ENCODE assay signal across 1 cellular context in the genomic region with DNA sequence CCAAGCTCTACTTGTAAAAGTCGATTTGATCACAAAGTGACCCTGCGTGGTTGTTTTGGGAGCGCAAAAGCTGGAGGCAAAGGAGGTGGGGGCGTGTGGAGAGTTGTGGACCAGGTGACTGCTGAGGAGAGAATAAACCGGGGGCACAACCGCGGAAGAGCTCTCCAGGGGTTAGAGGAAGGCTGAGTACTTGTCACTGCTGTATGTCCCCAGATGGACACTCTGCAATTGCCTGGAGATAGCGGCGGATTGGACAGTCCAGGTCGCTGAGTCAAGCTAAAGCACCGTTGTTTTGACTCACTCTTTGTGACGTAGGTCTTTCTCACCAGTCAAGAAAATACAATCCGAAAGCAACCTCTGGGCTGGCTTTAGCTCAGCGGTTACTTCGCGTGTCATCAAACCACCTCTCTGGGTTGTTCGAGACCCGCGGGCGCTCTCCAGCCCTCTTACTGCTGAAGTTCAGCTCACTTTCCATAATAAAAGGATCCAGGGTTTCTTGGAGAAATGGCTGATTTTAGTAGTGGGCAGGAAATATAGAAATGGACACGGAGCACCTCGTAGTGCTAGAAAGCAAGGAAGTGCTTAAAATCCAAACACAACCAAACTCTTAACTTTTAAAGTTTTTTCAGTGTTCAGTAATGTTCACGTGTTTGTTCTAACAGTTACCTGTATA.
TF ChIP-seq lines count a peak whose summit lies in the region.

No MANE protein-coding gene starts in this region.

TF ChIP-seq in K562, 482 proteins besides CTCF, POLR2A, EP300 and RAD21 (continued from another document and continues in another):
- TF ChIP-seq, protein P1, sequence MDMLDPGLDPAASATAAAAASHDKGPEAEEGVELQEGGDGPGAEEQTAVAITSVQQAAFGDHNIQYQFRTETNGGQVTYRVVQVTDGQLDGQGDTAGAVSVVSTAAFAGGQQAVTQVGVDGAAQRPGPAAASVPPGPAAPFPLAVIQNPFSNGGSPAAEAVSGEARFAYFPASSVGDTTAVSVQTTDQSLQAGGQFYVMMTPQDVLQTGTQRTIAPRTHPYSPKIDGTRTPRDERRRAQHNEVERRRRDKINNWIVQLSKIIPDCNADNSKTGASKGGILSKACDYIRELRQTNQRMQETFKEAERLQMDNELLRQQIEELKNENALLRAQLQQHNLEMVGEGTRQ (CRISPR knock-in tag; IDR thresholded peaks at IDR 0.05) = no peak
- no peak for TF ChIP-seq MCM3 (IDR thresholded peaks at IDR 0.05)
- TF ChIP-seq, protein P2, sequence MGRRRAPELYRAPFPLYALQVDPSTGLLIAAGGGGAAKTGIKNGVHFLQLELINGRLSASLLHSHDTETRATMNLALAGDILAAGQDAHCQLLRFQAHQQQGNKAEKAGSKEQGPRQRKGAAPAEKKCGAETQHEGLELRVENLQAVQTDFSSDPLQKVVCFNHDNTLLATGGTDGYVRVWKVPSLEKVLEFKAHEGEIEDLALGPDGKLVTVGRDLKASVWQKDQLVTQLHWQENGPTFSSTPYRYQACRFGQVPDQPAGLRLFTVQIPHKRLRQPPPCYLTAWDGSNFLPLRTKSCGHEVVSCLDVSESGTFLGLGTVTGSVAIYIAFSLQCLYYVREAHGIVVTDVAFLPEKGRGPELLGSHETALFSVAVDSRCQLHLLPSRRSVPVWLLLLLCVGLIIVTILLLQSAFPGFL (CRISPR knock-in tag; IDR thresholded peaks at IDR 0.05) = no peak
- TF ChIP-seq, protein P3, sequence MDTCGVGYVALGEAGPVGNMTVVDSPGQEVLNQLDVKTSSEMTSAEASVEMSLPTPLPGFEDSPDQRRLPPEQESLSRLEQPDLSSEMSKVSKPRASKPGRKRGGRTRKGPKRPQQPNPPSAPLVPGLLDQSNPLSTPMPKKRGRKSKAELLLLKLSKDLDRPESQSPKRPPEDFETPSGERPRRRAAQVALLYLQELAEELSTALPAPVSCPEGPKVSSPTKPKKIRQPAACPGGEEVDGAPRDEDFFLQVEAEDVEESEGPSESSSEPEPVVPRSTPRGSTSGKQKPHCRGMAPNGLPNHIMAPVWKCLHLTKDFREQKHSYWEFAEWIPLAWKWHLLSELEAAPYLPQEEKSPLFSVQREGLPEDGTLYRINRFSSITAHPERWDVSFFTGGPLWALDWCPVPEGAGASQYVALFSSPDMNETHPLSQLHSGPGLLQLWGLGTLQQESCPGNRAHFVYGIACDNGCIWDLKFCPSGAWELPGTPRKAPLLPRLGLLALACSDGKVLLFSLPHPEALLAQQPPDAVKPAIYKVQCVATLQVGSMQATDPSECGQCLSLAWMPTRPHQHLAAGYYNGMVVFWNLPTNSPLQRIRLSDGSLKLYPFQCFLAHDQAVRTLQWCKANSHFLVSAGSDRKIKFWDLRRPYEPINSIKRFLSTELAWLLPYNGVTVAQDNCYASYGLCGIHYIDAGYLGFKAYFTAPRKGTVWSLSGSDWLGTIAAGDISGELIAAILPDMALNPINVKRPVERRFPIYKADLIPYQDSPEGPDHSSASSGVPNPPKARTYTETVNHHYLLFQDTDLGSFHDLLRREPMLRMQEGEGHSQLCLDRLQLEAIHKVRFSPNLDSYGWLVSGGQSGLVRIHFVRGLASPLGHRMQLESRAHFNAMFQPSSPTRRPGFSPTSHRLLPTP (IDR thresholded peaks at IDR 0.05; ENCODE audit: borderline replicate concordance, extremely low read depth, insufficient read length) = peak; percentile 67
- TF ChIP-seq, protein P4, sequence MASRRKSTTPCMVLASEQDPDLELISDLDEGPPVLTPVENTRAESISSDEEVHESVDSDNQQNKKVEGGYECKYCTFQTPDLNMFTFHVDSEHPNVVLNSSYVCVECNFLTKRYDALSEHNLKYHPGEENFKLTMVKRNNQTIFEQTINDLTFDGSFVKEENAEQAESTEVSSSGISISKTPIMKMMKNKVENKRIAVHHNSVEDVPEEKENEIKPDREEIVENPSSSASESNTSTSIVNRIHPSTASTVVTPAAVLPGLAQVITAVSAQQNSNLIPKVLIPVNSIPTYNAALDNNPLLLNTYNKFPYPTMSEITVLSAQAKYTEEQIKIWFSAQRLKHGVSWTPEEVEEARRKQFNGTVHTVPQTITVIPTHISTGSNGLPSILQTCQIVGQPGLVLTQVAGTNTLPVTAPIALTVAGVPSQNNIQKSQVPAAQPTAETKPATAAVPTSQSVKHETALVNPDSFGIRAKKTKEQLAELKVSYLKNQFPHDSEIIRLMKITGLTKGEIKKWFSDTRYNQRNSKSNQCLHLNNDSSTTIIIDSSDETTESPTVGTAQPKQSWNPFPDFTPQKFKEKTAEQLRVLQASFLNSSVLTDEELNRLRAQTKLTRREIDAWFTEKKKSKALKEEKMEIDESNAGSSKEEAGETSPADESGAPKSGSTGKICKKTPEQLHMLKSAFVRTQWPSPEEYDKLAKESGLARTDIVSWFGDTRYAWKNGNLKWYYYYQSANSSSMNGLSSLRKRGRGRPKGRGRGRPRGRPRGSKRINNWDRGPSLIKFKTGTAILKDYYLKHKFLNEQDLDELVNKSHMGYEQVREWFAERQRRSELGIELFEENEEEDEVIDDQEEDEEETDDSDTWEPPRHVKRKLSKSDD (conservative IDR thresholded peaks at IDR 0.05; ENCODE audit: low read length) = peak; percentile 74
- no peak for TF ChIP-seq SIN3B (IDR thresholded peaks at IDR 0.05; ENCODE audit: low read depth)
- TF ChIP-seq ZNF695 (CRISPR knock-in tag; IDR thresholded peaks at IDR 0.05) = no peak
- 0 out of 2 replicates have a peak, but pooled peaks have one; percentile 61 for TF ChIP-seq PHF21A (IDR thresholded peaks at IDR 0.05; ENCODE audit: borderline replicate concordance, low read depth)
- TF ChIP-seq HDAC2 (IDR thresholded peaks at IDR 0.05) = 0 out of 2 replicates have a peak, but pooled peaks have one; percentile 52
- TF ChIP-seq KLF6 (CRISPR knock-in tag; IDR thresholded peaks at IDR 0.05; ENCODE audit: borderline replicate concordance) = no peak
- TF ChIP-seq, protein P5, sequence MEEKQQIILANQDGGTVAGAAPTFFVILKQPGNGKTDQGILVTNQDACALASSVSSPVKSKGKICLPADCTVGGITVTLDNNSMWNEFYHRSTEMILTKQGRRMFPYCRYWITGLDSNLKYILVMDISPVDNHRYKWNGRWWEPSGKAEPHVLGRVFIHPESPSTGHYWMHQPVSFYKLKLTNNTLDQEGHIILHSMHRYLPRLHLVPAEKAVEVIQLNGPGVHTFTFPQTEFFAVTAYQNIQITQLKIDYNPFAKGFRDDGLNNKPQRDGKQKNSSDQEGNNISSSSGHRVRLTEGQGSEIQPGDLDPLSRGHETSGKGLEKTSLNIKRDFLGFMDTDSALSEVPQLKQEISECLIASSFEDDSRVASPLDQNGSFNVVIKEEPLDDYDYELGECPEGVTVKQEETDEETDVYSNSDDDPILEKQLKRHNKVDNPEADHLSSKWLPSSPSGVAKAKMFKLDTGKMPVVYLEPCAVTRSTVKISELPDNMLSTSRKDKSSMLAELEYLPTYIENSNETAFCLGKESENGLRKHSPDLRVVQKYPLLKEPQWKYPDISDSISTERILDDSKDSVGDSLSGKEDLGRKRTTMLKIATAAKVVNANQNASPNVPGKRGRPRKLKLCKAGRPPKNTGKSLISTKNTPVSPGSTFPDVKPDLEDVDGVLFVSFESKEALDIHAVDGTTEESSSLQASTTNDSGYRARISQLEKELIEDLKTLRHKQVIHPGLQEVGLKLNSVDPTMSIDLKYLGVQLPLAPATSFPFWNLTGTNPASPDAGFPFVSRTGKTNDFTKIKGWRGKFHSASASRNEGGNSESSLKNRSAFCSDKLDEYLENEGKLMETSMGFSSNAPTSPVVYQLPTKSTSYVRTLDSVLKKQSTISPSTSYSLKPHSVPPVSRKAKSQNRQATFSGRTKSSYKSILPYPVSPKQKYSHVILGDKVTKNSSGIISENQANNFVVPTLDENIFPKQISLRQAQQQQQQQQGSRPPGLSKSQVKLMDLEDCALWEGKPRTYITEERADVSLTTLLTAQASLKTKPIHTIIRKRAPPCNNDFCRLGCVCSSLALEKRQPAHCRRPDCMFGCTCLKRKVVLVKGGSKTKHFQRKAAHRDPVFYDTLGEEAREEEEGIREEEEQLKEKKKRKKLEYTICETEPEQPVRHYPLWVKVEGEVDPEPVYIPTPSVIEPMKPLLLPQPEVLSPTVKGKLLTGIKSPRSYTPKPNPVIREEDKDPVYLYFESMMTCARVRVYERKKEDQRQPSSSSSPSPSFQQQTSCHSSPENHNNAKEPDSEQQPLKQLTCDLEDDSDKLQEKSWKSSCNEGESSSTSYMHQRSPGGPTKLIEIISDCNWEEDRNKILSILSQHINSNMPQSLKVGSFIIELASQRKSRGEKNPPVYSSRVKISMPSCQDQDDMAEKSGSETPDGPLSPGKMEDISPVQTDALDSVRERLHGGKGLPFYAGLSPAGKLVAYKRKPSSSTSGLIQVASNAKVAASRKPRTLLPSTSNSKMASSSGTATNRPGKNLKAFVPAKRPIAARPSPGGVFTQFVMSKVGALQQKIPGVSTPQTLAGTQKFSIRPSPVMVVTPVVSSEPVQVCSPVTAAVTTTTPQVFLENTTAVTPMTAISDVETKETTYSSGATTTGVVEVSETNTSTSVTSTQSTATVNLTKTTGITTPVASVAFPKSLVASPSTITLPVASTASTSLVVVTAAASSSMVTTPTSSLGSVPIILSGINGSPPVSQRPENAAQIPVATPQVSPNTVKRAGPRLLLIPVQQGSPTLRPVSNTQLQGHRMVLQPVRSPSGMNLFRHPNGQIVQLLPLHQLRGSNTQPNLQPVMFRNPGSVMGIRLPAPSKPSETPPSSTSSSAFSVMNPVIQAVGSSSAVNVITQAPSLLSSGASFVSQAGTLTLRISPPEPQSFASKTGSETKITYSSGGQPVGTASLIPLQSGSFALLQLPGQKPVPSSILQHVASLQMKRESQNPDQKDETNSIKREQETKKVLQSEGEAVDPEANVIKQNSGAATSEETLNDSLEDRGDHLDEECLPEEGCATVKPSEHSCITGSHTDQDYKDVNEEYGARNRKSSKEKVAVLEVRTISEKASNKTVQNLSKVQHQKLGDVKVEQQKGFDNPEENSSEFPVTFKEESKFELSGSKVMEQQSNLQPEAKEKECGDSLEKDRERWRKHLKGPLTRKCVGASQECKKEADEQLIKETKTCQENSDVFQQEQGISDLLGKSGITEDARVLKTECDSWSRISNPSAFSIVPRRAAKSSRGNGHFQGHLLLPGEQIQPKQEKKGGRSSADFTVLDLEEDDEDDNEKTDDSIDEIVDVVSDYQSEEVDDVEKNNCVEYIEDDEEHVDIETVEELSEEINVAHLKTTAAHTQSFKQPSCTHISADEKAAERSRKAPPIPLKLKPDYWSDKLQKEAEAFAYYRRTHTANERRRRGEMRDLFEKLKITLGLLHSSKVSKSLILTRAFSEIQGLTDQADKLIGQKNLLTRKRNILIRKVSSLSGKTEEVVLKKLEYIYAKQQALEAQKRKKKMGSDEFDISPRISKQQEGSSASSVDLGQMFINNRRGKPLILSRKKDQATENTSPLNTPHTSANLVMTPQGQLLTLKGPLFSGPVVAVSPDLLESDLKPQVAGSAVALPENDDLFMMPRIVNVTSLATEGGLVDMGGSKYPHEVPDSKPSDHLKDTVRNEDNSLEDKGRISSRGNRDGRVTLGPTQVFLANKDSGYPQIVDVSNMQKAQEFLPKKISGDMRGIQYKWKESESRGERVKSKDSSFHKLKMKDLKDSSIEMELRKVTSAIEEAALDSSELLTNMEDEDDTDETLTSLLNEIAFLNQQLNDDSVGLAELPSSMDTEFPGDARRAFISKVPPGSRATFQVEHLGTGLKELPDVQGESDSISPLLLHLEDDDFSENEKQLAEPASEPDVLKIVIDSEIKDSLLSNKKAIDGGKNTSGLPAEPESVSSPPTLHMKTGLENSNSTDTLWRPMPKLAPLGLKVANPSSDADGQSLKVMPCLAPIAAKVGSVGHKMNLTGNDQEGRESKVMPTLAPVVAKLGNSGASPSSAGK (IDR thresholded peaks at IDR 0.05) = no peak
- TF ChIP-seq RBBP5 (IDR thresholded peaks at IDR 0.05; ENCODE audit: borderline replicate concordance, insufficient read depth, low read length, poor library complexity, severe bottlenecking) = peak; percentile 57
- TF ChIP-seq, protein P6, sequence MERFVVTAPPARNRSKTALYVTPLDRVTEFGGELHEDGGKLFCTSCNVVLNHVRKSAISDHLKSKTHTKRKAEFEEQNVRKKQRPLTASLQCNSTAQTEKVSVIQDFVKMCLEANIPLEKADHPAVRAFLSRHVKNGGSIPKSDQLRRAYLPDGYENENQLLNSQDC (CRISPR knock-in tag; IDR thresholded peaks at IDR 0.05) = no peak
- no peak for TF ChIP-seq EZH2 (IDR thresholded peaks at IDR 0.05; ENCODE audit: borderline replicate concordance, low read depth, low read length)
- TF ChIP-seq, protein P7, sequence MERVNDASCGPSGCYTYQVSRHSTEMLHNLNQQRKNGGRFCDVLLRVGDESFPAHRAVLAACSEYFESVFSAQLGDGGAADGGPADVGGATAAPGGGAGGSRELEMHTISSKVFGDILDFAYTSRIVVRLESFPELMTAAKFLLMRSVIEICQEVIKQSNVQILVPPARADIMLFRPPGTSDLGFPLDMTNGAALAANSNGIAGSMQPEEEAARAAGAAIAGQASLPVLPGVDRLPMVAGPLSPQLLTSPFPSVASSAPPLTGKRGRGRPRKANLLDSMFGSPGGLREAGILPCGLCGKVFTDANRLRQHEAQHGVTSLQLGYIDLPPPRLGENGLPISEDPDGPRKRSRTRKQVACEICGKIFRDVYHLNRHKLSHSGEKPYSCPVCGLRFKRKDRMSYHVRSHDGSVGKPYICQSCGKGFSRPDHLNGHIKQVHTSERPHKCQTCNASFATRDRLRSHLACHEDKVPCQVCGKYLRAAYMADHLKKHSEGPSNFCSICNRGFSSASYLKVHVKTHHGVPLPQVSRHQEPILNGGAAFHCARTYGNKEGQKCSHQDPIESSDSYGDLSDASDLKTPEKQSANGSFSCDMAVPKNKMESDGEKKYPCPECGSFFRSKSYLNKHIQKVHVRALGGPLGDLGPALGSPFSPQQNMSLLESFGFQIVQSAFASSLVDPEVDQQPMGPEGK (CRISPR knock-in tag; IDR thresholded peaks at IDR 0.05; ENCODE audit: borderline replicate concordance) = no peak
- TF ChIP-seq ZNF347 (CRISPR knock-in tag; IDR thresholded peaks at IDR 0.05; ENCODE audit: low read depth) = no peak
- 0 out of 2 replicates have a peak, but pooled peaks have one; percentile 23 for TF ChIP-seq CBFA2T3 (IDR thresholded peaks at IDR 0.05)
- peak; percentile 62 for TF ChIP-seq MYC (IDR thresholded peaks at IDR 0.05; ENCODE audit: low read depth, low read length)
- no peak for TF ChIP-seq MYC (CRISPR knock-in tag; IDR thresholded peaks at IDR 0.05; ENCODE audit: borderline replicate concordance, low read depth)
- no peak for TF ChIP-seq ESRRB (CRISPR knock-in tag; IDR thresholded peaks at IDR 0.05; ENCODE audit: borderline replicate concordance)
- TF ChIP-seq ZNF217 (CRISPR knock-in tag; IDR thresholded peaks at IDR 0.05) = no peak
- no peak for TF ChIP-seq POLR2AphosphoS2 (IDR thresholded peaks at IDR 0.05; ENCODE audit: low read length)
- TF ChIP-seq, protein P8, sequence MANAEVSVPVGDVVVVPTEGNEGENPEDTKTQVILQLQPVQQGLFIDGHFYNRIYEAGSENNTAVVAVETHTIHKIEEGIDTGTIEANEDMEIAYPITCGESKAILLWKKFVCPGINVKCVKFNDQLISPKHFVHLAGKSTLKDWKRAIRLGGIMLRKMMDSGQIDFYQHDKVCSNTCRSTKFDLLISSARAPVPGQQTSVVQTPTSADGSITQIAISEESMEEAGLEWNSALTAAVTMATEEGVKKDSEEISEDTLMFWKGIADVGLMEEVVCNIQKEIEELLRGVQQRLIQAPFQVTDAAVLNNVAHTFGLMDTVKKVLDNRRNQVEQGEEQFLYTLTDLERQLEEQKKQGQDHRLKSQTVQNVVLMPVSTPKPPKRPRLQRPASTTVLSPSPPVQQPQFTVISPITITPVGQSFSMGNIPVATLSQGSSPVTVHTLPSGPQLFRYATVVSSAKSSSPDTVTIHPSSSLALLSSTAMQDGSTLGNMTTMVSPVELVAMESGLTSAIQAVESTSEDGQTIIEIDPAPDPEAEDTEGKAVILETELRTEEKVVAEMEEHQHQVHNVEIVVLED (CRISPR knock-in tag; IDR thresholded peaks at IDR 0.05) = no peak
- peak; percentile 16 for TF ChIP-seq BRF1 (IDR thresholded peaks at IDR 0.05; ENCODE audit: borderline replicate concordance, extremely low read depth, insufficient read length)
